1 cellular context compared by ENCODE assay signal in the genomic region with DNA sequence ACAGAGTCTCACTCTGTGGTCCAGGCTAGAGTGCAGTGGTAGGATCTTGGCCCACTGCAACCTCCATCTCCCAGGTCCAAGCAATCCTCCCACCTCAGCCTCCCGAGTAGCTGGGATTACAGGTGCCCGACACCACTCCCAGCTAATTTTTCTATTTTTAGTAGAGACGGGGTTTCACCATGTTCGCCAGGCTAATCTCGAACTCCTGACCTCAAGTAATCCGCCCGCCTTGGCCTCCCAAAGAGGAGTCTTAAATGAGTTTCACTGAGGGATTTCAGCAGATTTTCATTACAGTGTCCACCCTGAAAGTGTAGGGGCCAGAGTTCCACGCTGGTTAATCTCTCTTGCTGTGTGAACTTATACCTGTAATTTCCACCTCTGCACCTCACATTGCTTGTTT.
TF ChIP-seq lines count a peak whose summit lies in the region.

No MANE protein-coding gene starts in this region.

TF ChIP-seq in WTC11, 78 proteins besides CTCF, POLR2A, EP300 and RAD21 (continued from another document):
- TF ChIP-seq, protein P1, sequence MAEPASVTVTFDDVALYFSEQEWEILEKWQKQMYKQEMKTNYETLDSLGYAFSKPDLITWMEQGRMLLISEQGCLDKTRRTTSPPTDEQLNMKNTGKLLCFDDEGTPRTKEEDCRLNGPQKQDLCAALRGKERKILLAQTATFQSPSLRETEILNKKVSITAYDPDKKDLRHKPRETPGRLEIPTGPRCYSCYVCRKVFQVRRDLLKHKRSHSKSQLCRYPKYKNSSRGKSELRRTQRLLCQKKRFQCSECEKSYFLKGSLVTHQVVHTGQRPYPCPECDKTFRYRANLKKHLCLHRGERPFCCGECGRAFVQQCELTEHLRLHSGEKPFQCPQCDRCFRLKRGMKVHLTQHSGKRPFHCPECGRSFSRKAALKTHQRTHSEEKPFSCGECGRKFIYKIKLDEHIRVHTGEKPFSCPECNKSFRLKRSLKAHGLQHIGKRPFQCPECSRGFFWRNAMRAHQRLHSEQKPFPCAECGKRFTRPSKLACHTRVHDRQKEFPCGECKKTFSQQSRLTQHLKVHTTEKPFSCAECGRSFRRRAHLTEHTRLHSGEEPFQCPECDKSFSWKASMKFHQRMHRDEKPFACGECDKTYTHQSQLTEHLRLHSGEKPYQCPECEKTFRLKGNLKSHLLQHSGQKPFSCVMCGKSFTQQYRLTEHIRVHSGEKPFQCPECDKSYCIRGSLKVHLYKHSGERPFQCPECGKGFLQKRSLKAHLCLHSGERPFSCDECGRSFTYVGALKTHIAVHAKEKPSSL (CRISPR knock-in tag; conservative IDR thresholded peaks at IDR 0.05), result no peak
TF ChIP-seq in WTC11: peak in this region for 0.
